In the genomic region with DNA sequence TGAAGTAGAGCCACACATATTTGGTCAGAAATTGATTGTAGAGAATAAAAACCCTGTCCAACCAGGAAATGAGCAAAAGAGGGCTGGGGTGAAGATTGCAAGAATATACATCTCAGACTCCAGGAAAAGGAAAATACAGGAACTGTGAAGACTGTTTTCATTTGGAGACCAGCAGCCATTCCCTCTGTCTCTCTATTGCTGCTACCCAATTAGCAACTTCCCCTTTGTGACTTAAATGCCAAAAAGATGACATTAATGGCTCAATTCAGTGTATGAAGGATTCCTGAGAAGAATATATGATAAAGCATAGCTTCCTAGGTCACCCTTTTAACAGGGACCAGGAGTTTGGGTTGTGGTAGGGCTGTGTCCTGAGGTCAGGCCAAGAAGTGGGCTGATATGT, we compare ENCODE assay signal across 22 cellular contexts.
"Had no signal": no experiment of that assay in that cellular context is flagged by ENCODE, and none has a peak within 500 bp of the region (broad histone marks: within the 10 kb centered on the region; RNA-seq: fewer than 3 reads in every experiment).

No MANE protein-coding gene starts in this region.

- H3K4me3 ChIP-seq: ascending aorta, coronary artery, heart left ventricle, suprapubic skin, transverse colon, vagina had no signal

- H3K4me1 Mint-ChIP-seq: central memory CD8-positive, alpha-beta T cell had no signal

- H3K4me1 ChIP-seq: ascending aorta, suprapubic skin, transverse colon, vagina had no signal

- H3K27ac ChIP-seq: ascending aorta, coronary artery, suprapubic skin, transverse colon, vagina had no signal

- H3K9me3 ChIP-seq: ascending aorta, heart left ventricle, suprapubic skin, transverse colon, vagina had no signal

- H3K9me3 Mint-ChIP-seq: activated CD4-positive, alpha-beta T cell treated with anti-CD3 and anti-CD28 coated beads, Interleukin-2, amount 10 ng/mL, durations not matched to agents 7 days and 5 days; activated naive CD4-positive, alpha-beta T cell treated with anti-CD3 and anti-CD28 coated beads, Interleukin-2, amount 50 U/mL, for 24 hours; central memory CD8-positive, alpha-beta T cell; mesothelial cell of epicardium; neural crest cell; stimulated activated naive CD8-positive, alpha-beta T cell treated with anti-CD3 and anti-CD28 coated beads, Interleukin-15, Interleukin-2, amounts not matched to agents 100 ng/mL and 50 ng/mL, for 24 hours had no signal

- H3K4me3 Mint-ChIP-seq: activated CD4-positive, alpha-beta T cell treated with anti-CD3 and anti-CD28 coated beads, Interleukin-2, amount 10 ng/mL, durations not matched to agents 7 days and 5 days; activated naive CD4-positive, alpha-beta T cell treated with anti-CD3 and anti-CD28 coated beads, Interleukin-2, amount 50 U/mL, for 24 hours; central memory CD8-positive, alpha-beta T cell; mesothelial cell of epicardium; neural crest cell; stimulated activated naive CD8-positive, alpha-beta T cell treated with anti-CD3 and anti-CD28 coated beads, Interleukin-15, Interleukin-2, amounts not matched to agents 100 ng/mL and 50 ng/mL, for 24 hours had no signal

- DNase-seq: activated CD4-positive, alpha-beta T cell treated with anti-CD3 and anti-CD28 coated beads, Interleukin-2, amount 10 ng/mL, durations not matched to agents 7 days and 5 days; activated CD8-positive, alpha-beta memory T cell treated with anti-CD3 and anti-CD28 coated beads, Interleukin-2, amount 50 U/mL, for 4 hours; activated gamma-delta T cell; activated T-cell treated with anti-CD3 and anti-CD28 coated beads, Interleukin-2, amount 50 U/mL, for 48 hours; heart left ventricle; kidney; stimulated activated CD4-positive, alpha-beta T cell treated with anti-CD3 and anti-CD28 coated beads, Interleukin-12 subunit alpha, Interleukin-12 subunit beta, amount 100 ng/mL, for 4 hours; stimulated activated CD4-positive, alpha-beta T cell treated with anti-CD3 and anti-CD28 coated beads, Interleukin-1b, Interleukin-23, amount 100 ng/mL, for 48 hours; T1000; transverse colon had no signal

- H3K27me3 Mint-ChIP-seq: activated CD4-positive, alpha-beta T cell treated with anti-CD3 and anti-CD28 coated beads, Interleukin-2, amount 10 ng/mL, durations not matched to agents 7 days and 5 days; activated naive CD4-positive, alpha-beta T cell treated with anti-CD3 and anti-CD28 coated beads, Interleukin-2, amount 50 U/mL, for 24 hours; central memory CD8-positive, alpha-beta T cell; progenitor cell of endocrine pancreas; stimulated activated naive CD8-positive, alpha-beta T cell treated with anti-CD3 and anti-CD28 coated beads, Interleukin-15, Interleukin-2, amounts not matched to agents 100 ng/mL and 50 ng/mL, for 24 hours had no signal

- H3K27ac Mint-ChIP-seq: activated CD4-positive, alpha-beta T cell treated with anti-CD3 and anti-CD28 coated beads, Interleukin-2, amount 10 ng/mL, durations not matched to agents 7 days and 5 days; activated naive CD4-positive, alpha-beta T cell treated with anti-CD3 and anti-CD28 coated beads, Interleukin-2, amount 50 U/mL, for 24 hours; mesothelial cell of epicardium; progenitor cell of endocrine pancreas; stimulated activated naive CD8-positive, alpha-beta T cell treated with anti-CD3 and anti-CD28 coated beads, Interleukin-15, Interleukin-2, amounts not matched to agents 100 ng/mL and 50 ng/mL, for 24 hours had no signal

- ATAC-seq: activated CD4-positive, CD25-positive, alpha-beta regulatory T cell treated with anti-CD3 and anti-CD28 coated beads, Interleukin-2, amount 50 U/mL, for 24 hours; heart left ventricle; left lobe of liver had no signal

- H3K27me3 ChIP-seq: ascending aorta, heart left ventricle, suprapubic skin, transverse colon, vagina had no signal
